ENCODE assay signal across 32 cellular contexts in genomic region chr3:124273651-124274050, GRCh38.
A peak's percentile ranks its signal among the peaks of the same experiment; 100 is the strongest.
DNase-seq lines count a peak whose midpoint lies in the region; ATAC-seq, FAIRE-seq and TF ChIP-seq lines count a peak whose summit lies in the region.
"Had no signal": no experiment of that assay in that cellular context is flagged by ENCODE, and none has a peak within 500 bp of the region (broad histone marks: within the 10 kb centered on the region; RNA-seq: fewer than 3 reads in every experiment).

No MANE protein-coding gene starts in this region.

- H3K4me1 ChIP-seq in GM23248 (ENCODE audit: insufficient read depth): 0 out of 2 replicates have a peak, but pooled peaks cover 5% of the 10 kb centered on the region
- peaks cover 32% of the 10 kb centered on the region for H3K4me1 ChIP-seq in endothelial cell of umbilical vein (ENCODE audit: control insufficient read depth, extremely low read depth, insufficient read depth, low read length)
- H3K4me1 ChIP-seq in upper lobe of right lung: peaks cover 33% of the 10 kb centered on the region
- H3K4me1 ChIP-seq: pancreas had no signal

- ATAC-seq in upper lobe of right lung: no peak
- no peak for ATAC-seq in GM21786 (IDR thresholded peaks at IDR 0.05; ENCODE audit: unreplicated experiment)
- ATAC-seq: CD8-positive, alpha-beta T cell; left colon; stimulated activated naive CD8-positive, alpha-beta T cell treated with anti-CD3 and anti-CD28 coated beads, Interleukin-15, Interleukin-2, amounts not matched to agents 100 U/mL and 50 U/mL, for 24 hours had no signal

- H3K27me3 ChIP-seq in GM23248 (replicated peaks; ENCODE audit: insufficient read depth) (no peaks in the 10 kb centered on the region), endothelial cell of umbilical vein (ENCODE audit: control insufficient read depth in 2 of 2, insufficient read depth in 2 of 2, low read length in 2 of 2) (no peaks in the 10 kb centered on the region), upper lobe of right lung (no peaks in the 10 kb centered on the region)
- H3K27me3 ChIP-seq: hepatocyte, neural progenitor cell, pancreas, transverse colon had no signal

- H3K9ac ChIP-seq in GM23248 (no peak overlapping the region), endothelial cell of umbilical vein (replicated peaks; ENCODE audit: extremely low read depth, insufficient read depth, low read length) (no peak overlapping the region)
- H3K9ac ChIP-seq: neural progenitor cell had no signal

- no peaks in the 10 kb centered on the region for H3K9me2 ChIP-seq in GM23248 (ENCODE audit: insufficient read depth)

- CTCF ChIA-PET in endothelial cell of umbilical vein (lab: Charles Lee): no interaction called here

- DNase-seq in GM23248: peak; percentile 37
- DNase-seq in endothelial cell of umbilical vein (ENCODE audit: low read depth, low spot score): no peak
- DNase-seq in renal cortical epithelial cell (ENCODE audit: low read depth): peak; percentile 62
- DNase-seq in upper lobe of right lung: no peak
- DNase-seq in iPS-NIHi7 (ENCODE audit: extremely low spot score): no peak
- DNase-seq in NCI-H1105 treated with DMSO at 0.1 percent for 48 hours (lab: John Stamatoyannopoulos, UW): no peak
- DNase-seq: activated CD4-positive, alpha-beta memory T cell treated with anti-CD3 and anti-CD28 coated beads for 36 hours; activated CD4-positive, alpha-beta T cell treated with anti-CD3 and anti-CD28 coated beads for 1 hour; activated naive CD4-positive, alpha-beta T cell; AML-193; CD8-positive, alpha-beta T cell; DMS 273 treated with DMSO at 0.1 percent for 48 hours; EL; H7; KG1; left colon; mesendoderm; NCI-H1436; NCI-H345; pancreas; SHP77 treated with DMSO at 0.1 percent for 48 hours; stimulated activated CD4-positive, alpha-beta T cell treated with anti-CD3 and anti-CD28 coated beads, Interleukin-2, amount 100 ng/mL, for 24 hours; stimulated activated naive CD8-positive, alpha-beta T cell treated with anti-CD3 and anti-CD28 coated beads, Interleukin-15, Interleukin-2, amounts not matched to agents 100 U/mL and 50 U/mL, for 24 hours; T-helper 2 cell; transverse colon had no signal

- no peak for TF ChIP-seq POLR2A in endothelial cell of umbilical vein (IDR thresholded peaks at IDR 0.05; ENCODE audit: low read depth, low read length)

- H2AFZ ChIP-seq in GM23248 (no peak overlapping the region), endothelial cell of umbilical vein (ENCODE audit: low read depth, low read length) (no peak overlapping the region)
- H2AFZ ChIP-seq: hepatocyte, neural progenitor cell had no signal

- H4K20me1 ChIP-seq in GM23248 (ENCODE audit: insufficient read depth) (no peaks in the 10 kb centered on the region), endothelial cell of umbilical vein (replicated peaks; ENCODE audit: control insufficient read depth, extremely low read depth, insufficient read depth, low read length) (no peaks in the 10 kb centered on the region)

- no TSS peak for BruUV-seq in endothelial cell of umbilical vein (replicated peaks; lab: Mats Ljungman, UMichigan)

- H3K79me2 ChIP-seq in GM23248 (ENCODE audit: insufficient read depth): no peaks in the 10 kb centered on the region
- H3K79me2 ChIP-seq in endothelial cell of umbilical vein (ENCODE audit: control insufficient read depth, insufficient read depth, low read length): no peaks in the 10 kb centered on the region
- H3K79me2 ChIP-seq: hepatocyte had no signal

- FAIRE-seq in endothelial cell of umbilical vein (lab: Jason Lieb, UNC): no peak
- FAIRE-seq: endometrium, frontal cortex, GM19239, pancreas had no signal

- no peaks in the 10 kb centered on the region for H3K36me3 ChIP-seq in GM23248 (ENCODE audit: low read depth)
- no peaks in the 10 kb centered on the region for H3K36me3 ChIP-seq in endothelial cell of umbilical vein (ENCODE audit: control insufficient read depth in 2 of 2, extremely low read depth in 1 of 2, insufficient read depth in 2 of 2, low read length in 2 of 2)
- H3K36me3 ChIP-seq in upper lobe of right lung: no peaks in the 10 kb centered on the region
- H3K36me3 ChIP-seq: neural progenitor cell, pancreas, transverse colon had no signal

- H3K4me2 ChIP-seq in GM23248 (ENCODE audit: unreplicated experiment): no peak overlapping the region
- no peak overlapping the region for H3K4me2 ChIP-seq in endothelial cell of umbilical vein (ENCODE audit: insufficient read depth, low read length)
- H3K4me2 ChIP-seq: hepatocyte, neural progenitor cell had no signal

- no peaks in the 10 kb centered on the region for H3K9me1 ChIP-seq in endothelial cell of umbilical vein (replicated peaks; ENCODE audit: control insufficient read depth, extremely low read depth, insufficient read depth, low read length)

- in situ Hi-C loops in GM23248 (cut with MboI): no loop called here

- no peaks in the 10 kb centered on the region for H3F3A ChIP-seq in GM23248 (ENCODE audit: insufficient read depth)

- dilution Hi-C loops in endothelial cell of umbilical vein (cut with MboI; ENCODE audit: extremely low pct_ligation_motif_present, low sequenced_read_pairs): no loop called here

- WGBS in GM23248 (ENCODE audit: low coverage in 1 of 2, low lambda C conversion rate in 2 of 2, missing lambda C conversion rate in 2 of 2), 2 experiments: 74 to 79% methylated on average over 3 of the region's 3 CpGs

- intact Hi-C loops in endothelial cell of umbilical vein (cut with micrococcal nuclease): no loop called here
- intact Hi-C loops in upper lobe of right lung (cut with DNase I): no loop called here

- H3K27ac ChIP-seq in GM23248 (no peak overlapping the region), endothelial cell of umbilical vein (ENCODE audit: insufficient read depth, low read depth, low read length) (no peak overlapping the region), upper lobe of right lung (peak overlapping the region; percentile 58)
- H3K27ac ChIP-seq: hepatocyte, HL-60, neural progenitor cell, pancreas had no signal

- H3K9me3 ChIP-seq in GM23248 (ENCODE audit: low read depth) (no peaks in the 10 kb centered on the region), endothelial cell of umbilical vein (replicated peaks; ENCODE audit: control insufficient read depth, insufficient read depth, low read length) (no peaks in the 10 kb centered on the region), upper lobe of right lung (no peaks in the 10 kb centered on the region)
- H3K9me3 ChIP-seq: pancreas, transverse colon had no signal

- POLR2A ChIA-PET in endothelial cell of umbilical vein (lab: Charles Lee): no interaction called here

- H3K4me3 ChIP-seq in GM23248 (no peak overlapping the region), endothelial cell of umbilical vein (replicated peaks in 1 of 3; ENCODE audit: insufficient read depth in 1 of 3, low read depth in 1 of 3, low read length in 3 of 3) (no peak overlapping the region), upper lobe of right lung (no peak overlapping the region)
- H3K4me3 ChIP-seq: hepatocyte, neural progenitor cell, pancreas, transverse colon had no signal

- TF ChIP-seq CTCF in endothelial cell of umbilical vein (IDR thresholded peaks at IDR 0.05; ENCODE audit: extremely low read depth in 1 of 2, insufficient read depth in 1 of 2, low read depth in 1 of 2, low read length in 2 of 2) (no peak), upper lobe of right lung (IDR thresholded peaks at IDR 0.05) (no peak)

TF ChIP-seq in endothelial cell of umbilical vein, 7 proteins besides CTCF, POLR2A, EP300 and RAD21:
- TF ChIP-seq FOS (IDR thresholded peaks at IDR 0.05; ENCODE audit: borderline replicate concordance, insufficient read depth, low read length) (peak; percentile 17), MAX (IDR thresholded peaks at IDR 0.05; ENCODE audit: insufficient read depth, insufficient read length) (no peak)

Comparison
In these comparisons a context has a peak if more than half of its experiments do, and no peak if none do; other contexts are left out.
1. DNase-seq: peak in GM23248 (single experiment) and renal cortical epithelial cell (single experiment); none in endothelial cell of umbilical vein (single experiment), upper lobe of right lung (single experiment), iPS-NIHi7 (single experiment) and NCI-H1105 treated with DMSO at 0.1 percent for 48 hours (single experiment).